24 cellular contexts compared by ENCODE assay signal in the genomic region with DNA sequence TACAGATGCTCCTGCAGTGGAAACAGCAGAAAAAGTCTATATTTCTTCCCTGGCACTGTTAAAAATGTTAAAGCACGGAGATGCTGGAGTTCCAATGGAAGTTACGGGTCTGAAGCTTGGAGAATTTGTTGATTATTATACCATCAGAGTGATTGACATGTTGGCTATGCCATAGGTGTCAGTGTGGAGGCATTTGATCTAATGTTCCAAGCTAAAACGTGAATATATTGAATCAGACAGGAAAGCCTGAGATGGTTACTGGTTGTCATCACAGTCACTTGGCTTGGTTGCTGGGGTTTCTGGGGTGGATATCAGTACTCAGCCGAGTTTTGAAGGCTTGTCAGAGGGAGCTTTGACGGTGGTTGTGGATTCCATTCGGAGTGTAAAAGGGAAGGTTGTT.
"Had no signal": no experiment of that assay in that cellular context is flagged by ENCODE, and none has a peak within 500 bp of the region (broad histone marks: within the 10 kb centered on the region; RNA-seq: fewer than 3 reads in every experiment).

No MANE protein-coding gene starts in this region.

- H3K36me3 ChIP-seq: colonic mucosa, esophagus muscularis mucosa, esophagus squamous epithelium, gastrocnemius medialis, gastroesophageal sphincter, heart left ventricle, heart right ventricle had no signal

- H3K27me3 ChIP-seq: colonic mucosa, dorsolateral prefrontal cortex, esophagus muscularis mucosa, esophagus squamous epithelium, foreskin keratinocyte, gastrocnemius medialis, gastroesophageal sphincter, heart left ventricle, heart right ventricle had no signal

- DNase-seq: colonic mucosa; cortex of kidney; dermis blood vessel endothelial cell; dorsolateral prefrontal cortex; effector CD4-positive, alpha-beta T cell; effector CD8-positive, alpha-beta T cell; effector memory CD4-positive, alpha-beta T cell; effector memory CD8-positive, alpha-beta T cell; endodermal cell; erythroblast; esophagus squamous epithelium; foreskin fibroblast; foreskin keratinocyte; foreskin melanocyte; gastrocnemius medialis; glutamatergic neuron; head of caudate nucleus; heart right ventricle had no signal

- H3K4me3 ChIP-seq: colonic mucosa, coronary artery, dorsolateral prefrontal cortex, esophagus muscularis mucosa, esophagus squamous epithelium, gastrocnemius medialis, gastroesophageal sphincter, heart left ventricle, heart right ventricle had no signal

- H3K27ac ChIP-seq: colonic mucosa, coronary artery, dorsolateral prefrontal cortex, epithelial cell of prostate, esophagus muscularis mucosa, esophagus squamous epithelium, foreskin keratinocyte, gastrocnemius medialis, gastroesophageal sphincter, heart left ventricle, heart right ventricle had no signal

- H3K9me3 ChIP-seq: colonic mucosa, gastrocnemius medialis, gastroesophageal sphincter had no signal

- ATAC-seq: effector memory CD8-positive, alpha-beta T cell; esophagus mucosa; foreskin keratinocyte; gastrocnemius medialis; gastroesophageal sphincter; heart left ventricle; heart right ventricle had no signal
